ENCODE assay signal across 7 cellular contexts in the genomic region with DNA sequence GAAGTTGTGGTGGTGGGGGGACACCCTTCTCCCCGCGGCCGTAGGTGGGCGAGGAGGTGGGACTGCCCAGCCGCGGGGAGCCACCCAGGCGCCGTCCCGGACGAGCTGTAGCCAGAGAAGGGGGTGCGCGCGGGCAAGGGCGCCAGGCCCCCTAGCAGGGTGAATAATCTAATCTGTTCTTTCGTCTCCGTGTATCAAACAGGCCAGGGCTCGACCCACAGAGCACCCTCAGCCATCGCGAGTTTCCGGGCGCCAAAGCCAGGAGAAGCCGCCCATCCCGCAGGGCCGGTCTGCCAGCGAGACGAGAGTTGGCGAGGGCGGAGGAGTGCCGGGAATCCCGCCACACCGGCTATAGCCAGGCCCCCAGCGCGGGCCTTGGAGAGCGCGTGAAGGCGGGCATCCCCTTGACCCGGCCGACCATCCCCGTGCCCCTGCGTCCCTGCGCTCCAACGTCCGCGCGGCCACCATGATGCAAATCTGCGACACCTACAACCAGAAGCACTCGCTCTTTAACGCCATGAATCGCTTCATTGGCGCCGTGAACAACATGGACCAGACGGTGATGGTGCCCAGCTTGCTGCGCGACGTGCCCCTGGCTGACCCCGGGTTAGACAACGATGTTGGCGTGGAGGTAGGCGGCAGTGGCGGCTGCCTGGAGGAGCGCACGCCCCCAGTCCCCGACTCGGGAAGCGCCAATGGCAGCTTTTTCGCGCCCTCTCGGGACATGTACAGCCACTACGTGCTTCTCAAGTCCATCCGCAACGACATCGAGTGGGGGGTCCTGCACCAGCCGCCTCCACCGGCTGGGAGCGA. TPM values are rescaled to one million over a fixed set of nuclear protein-coding genes. Genes with fewer than 3 reads are reported as not detected.
A peak's percentile ranks its signal among the peaks of the same experiment; 100 is the strongest.
DNase-seq lines count a peak whose midpoint lies in the region; FAIRE-seq and TF ChIP-seq lines count a peak whose summit lies in the region.

No MANE protein-coding gene starts in this region.

- TF ChIP-seq CTCF in H1 (IDR thresholded peaks at IDR 0.05; ENCODE audit: control extremely low read depth in 1 of 3, insufficient read depth in 1 of 3, low read depth in 1 of 3, low read length in 3 of 3): no peak

- H2BK15ac ChIP-seq in H1 (ENCODE audit: low read length): no peak overlapping the region

- H3K14ac ChIP-seq in H1 (ENCODE audit: insufficient read length): peak overlapping the region; percentile 17

- POLR2A ChIA-PET in H1 (lab: Charles Lee; ENCODE audit: partially characterized antibody): interaction anchor here (0.7 to 5.8 kb wide), 15 partner anchors 11 to 367 kb away, joined by 3 to 64 read pairs (median 4); no protein-coding TSS in a partner anchor

- in situ Hi-C loops in GM18951 (cut with MboI; ENCODE audit: low sequenced_read_pairs, unreplicated experiment): no loop called here

- H4K8ac ChIP-seq in H1 (ENCODE audit: extremely low read depth, insufficient read depth, low read length): peak overlapping the region; percentile 89

- H3K27me3 ChIP-seq in H1 (replicated peaks in 1 of 4; ENCODE audit: control insufficient read depth in 3 of 4, extremely low read depth in 1 of 4, insufficient read depth in 3 of 4, low read length in 3 of 4) (no peaks in the 10 kb centered on the region), mucosa of rectum (ENCODE audit: control insufficient read depth in 2 of 2, insufficient read depth in 2 of 2, low read length in 2 of 2) (peaks cover 0 to 3% of the 10 kb centered on the region in 2 donors), thymus (ENCODE audit: control insufficient read depth, insufficient read depth) (no peaks in the 10 kb centered on the region)

- H4K20me1 ChIP-seq in H1 (replicated peaks in 1 of 2; ENCODE audit: control insufficient read depth in 1 of 2, insufficient read depth in 2 of 2, low read length in 2 of 2): no peaks in the 10 kb centered on the region

- TF ChIP-seq EP300 in H1 (IDR thresholded peaks at IDR 0.05; ENCODE audit: borderline replicate concordance in 1 of 2, low read depth in 2 of 2, low read length in 2 of 2): no peak

- H4K5ac ChIP-seq in H1 (ENCODE audit: insufficient read length, low read depth, low read length): peak overlapping the region; percentile 89

- H3K79me1 ChIP-seq in H1 (ENCODE audit: low read depth, low read length): no peaks in the 10 kb centered on the region

- WGBS in H1 (ENCODE audit: extremely low coverage in 1 of 2, insufficient coverage in 1 of 2, insufficient read length in 1 of 2, insufficient replicate concordance in 2 of 2, low coverage in 1 of 2, low lambda C conversion rate in 2 of 2, missing lambda C conversion rate in 1 of 2), 2 experiments: 4% methylated on average over 34 of the region's 75 CpGs; no CpG with 5 or more reads in 1 of the 2 experiments
- under 1% methylated on average over 75 of the region's 75 CpGs for WGBS in thymus

- peak overlapping the region; percentile 76 to 83 for H3K4me2 ChIP-seq in H1 (ENCODE audit: insufficient read depth in 1 of 2, low read depth in 2 of 2, low read length in 2 of 2)

- H2AK5ac ChIP-seq in H1 (ENCODE audit: low read depth, low read length): peak overlapping the region; percentile 75; the same call in 1 of the 2 replicates

- H3K9ac ChIP-seq in H1 (replicated peaks in 1 of 4; ENCODE audit: extremely low read depth in 1 of 4, low read depth in 3 of 4, low read length in 3 of 4): peak overlapping the region; percentile 79 to 97 (median 83)
- peak overlapping the region; percentile 88 to 92 for H3K9ac ChIP-seq in mucosa of rectum (ENCODE audit: low read depth in 1 of 2, low read length in 2 of 2)

- peak overlapping the region; percentile 96 for H3K4ac ChIP-seq in H1 (replicated peaks; ENCODE audit: insufficient read length, low read depth, low read length)

- H3K27ac ChIP-seq in H1 (ENCODE audit: low read depth, low read length) (peak overlapping the region; percentile 86), mucosa of rectum (ENCODE audit: low read depth in 2 of 2, low read length in 2 of 2) (peak overlapping the region; percentile 92 to 93), thymus (ENCODE audit: low read depth) (peak overlapping the region; percentile 86)

- peaks cover 5 to 44% of the 10 kb centered on the region in 2 experiments; a peak in 3 of 4 replicates for H3K79me2 ChIP-seq in H1 (ENCODE audit: control insufficient read depth in 1 of 2, insufficient read depth in 2 of 2, low read length in 2 of 2)

- H3K4me3 ChIP-seq in H1 (ENCODE audit: extremely low read depth in 1 of 4, insufficient read depth in 2 of 4, low read depth in 3 of 4, low read length in 4 of 4): peak overlapping the region; percentile 74 to 95 (median 88)
- peak overlapping the region; percentile 68 to 82 for H3K4me3 ChIP-seq in mucosa of rectum (ENCODE audit: low read length in 2 of 2)
- H3K4me3 ChIP-seq in thymus (ENCODE audit: low read length): peak overlapping the region; percentile 58

- H2AFZ ChIP-seq in H1 (ENCODE audit: low read length): no peak overlapping the region

- peaks cover 3% of the 10 kb centered on the region; the same call in 1 of the 2 replicates for H3K23me2 ChIP-seq in H1 (ENCODE audit: low read depth, low read length)

- H2BK12ac ChIP-seq in H1 (ENCODE audit: low read depth, low read length): peak overlapping the region; percentile 9; the same call in 1 of the 2 replicates

- DNase-seq in HT-29 (ENCODE audit: low spot score) (peak; percentile 20), H1 (ENCODE audit: low read depth in 1 of 2, low spot score in 2 of 2) (peak in 1 of 2 experiments; percentile 45), NCI-H446 treated with DMSO at 0.1 percent for 48 hours (lab: John Stamatoyannopoulos, UW) (no peak)
- peak; percentile 52 for DNase-seq in activated CD4-positive, alpha-beta T cell treated with anti-CD3 and anti-CD28 coated beads for 48 hours

- no peak for FAIRE-seq in H1 (lab: Jason Lieb, UNC)

- H2BK20ac ChIP-seq in H1 (ENCODE audit: low read length): no peak overlapping the region

- peaks cover 0 to 34% (median 6%) of the 10 kb centered on the region in 4 experiments; a peak in 3 of 8 replicates for H3K36me3 ChIP-seq in H1 (ENCODE audit: control insufficient read depth in 2 of 4, insufficient read depth in 4 of 4, low read length in 3 of 4)
- H3K36me3 ChIP-seq in mucosa of rectum (ENCODE audit: control insufficient read depth in 2 of 2, insufficient read depth in 2 of 2, low read length in 2 of 2): no peaks in the 10 kb centered on the region
- H3K36me3 ChIP-seq in thymus (ENCODE audit: control insufficient read depth, insufficient read depth): no peaks in the 10 kb centered on the region

- H3K56ac ChIP-seq in H1 (replicated peaks; ENCODE audit: insufficient read length, low read depth, low read length): peak overlapping the region; percentile 97

- peak overlapping the region; percentile 26 for H3K18ac ChIP-seq in H1 (ENCODE audit: extremely low read depth, low read length)

- no peak overlapping the region for H3K23ac ChIP-seq in H1 (ENCODE audit: insufficient read length)

- CTCF ChIA-PET in H1 (lab: Charles Lee; ENCODE audit: partially characterized antibody): no interaction called here

- no peak for TF ChIP-seq RAD21 in H1 (IDR thresholded peaks at IDR 0.05 in 1 of 2, conservative IDR thresholded peaks at IDR 0.05 in 1 of 2; ENCODE audit: low read depth in 2 of 2, low read length in 2 of 2)

- peaks cover 0 to 3% (median 0%) of the 10 kb centered on the region in 4 experiments; a peak in 2 of 7 replicates for H3K4me1 ChIP-seq in H1 (replicated peaks in 1 of 4; ENCODE audit: control insufficient read depth in 3 of 4, insufficient read depth in 4 of 4, low read length in 3 of 4)
- H3K4me1 ChIP-seq in mucosa of rectum (ENCODE audit: control insufficient read depth in 2 of 2, insufficient read depth in 2 of 2, low read length in 2 of 2): peaks cover 6 to 7% of the 10 kb centered on the region in 2 donors
- peaks cover 2% of the 10 kb centered on the region for H3K4me1 ChIP-seq in thymus (ENCODE audit: control insufficient read depth, insufficient read depth, low read length)

- peak overlapping the region; percentile 89 for H2BK5ac ChIP-seq in H1 (ENCODE audit: low read depth, low read length)

- TF ChIP-seq POLR2A in GM18951 (IDR thresholded peaks at IDR 0.05; ENCODE audit: extremely low read depth, insufficient read depth, insufficient read length): peak; percentile 23
- peak in 1 of 2 experiments; percentile 29; a peak in 2 of 3 replicates for TF ChIP-seq POLR2A in H1 (IDR thresholded peaks at IDR 0.05; ENCODE audit: control extremely low read depth in 1 of 2, low read depth in 2 of 2, low read length in 2 of 2)

- peak overlapping the region; percentile 74 for H4K91ac ChIP-seq in H1 (replicated peaks; ENCODE audit: insufficient read length, low read length)

- H3K9me3 ChIP-seq in H1 (ENCODE audit: insufficient read depth in 2 of 2, low read depth in 1 of 2, low read length in 1 of 2) (no peaks in the 10 kb centered on the region), mucosa of rectum (ENCODE audit: control insufficient read depth in 2 of 2, low read length in 2 of 2) (no peaks in the 10 kb centered on the region), thymus (ENCODE audit: control insufficient read depth) (no peaks in the 10 kb centered on the region)

- no peak overlapping the region for H2BK120ac ChIP-seq in H1 (replicated peaks; ENCODE audit: low read depth, low read length)

TF ChIP-seq in H1, 55 proteins besides CTCF, POLR2A, EP300 and RAD21 (continues in another document):
- TF ChIP-seq TAF1 (IDR thresholded peaks at IDR 0.05; ENCODE audit: low read depth, low read length) (no peak), GABPA (IDR thresholded peaks at IDR 0.05; ENCODE audit: borderline replicate concordance, insufficient read depth, low read length) (no peak), CTBP2 (IDR thresholded peaks at IDR 0.05; ENCODE audit: borderline replicate concordance, insufficient read depth, insufficient read length, low read length) (no peak), RFX5 (IDR thresholded peaks at IDR 0.05; ENCODE audit: borderline replicate concordance, low read depth, low read length) (no peak), BRCA1 (IDR thresholded peaks at IDR 0.05; ENCODE audit: low read depth, low read length) (no peak), TAF7 (optimal IDR thresholded peaks at IDR 0.05; ENCODE audit: borderline replicate concordance, low read depth, low read length) (peak; percentile 76), CEBPB (IDR thresholded peaks at IDR 0.05; ENCODE audit: low read depth, low read length) (no peak)

RNA-seq across cellular contexts. Expression of a gene that starts 3.4 kb away (rescaled TPM):
- total RNA-seq in HT-29 (2014; rRNA removed; shearing (Covaris generic)): 59.2 and 66.5 TPM in 2 replicates
- 118 and 126 TPM in 2 replicates for total RNA-seq in H1 (2021; fragmentation: NEBNext Ultra II Directional; extraction: Animal tissue kit (Norgen Biotek cat#: 25700))
- polyA plus RNA-seq in H1 (2011; rRNA removed): 128 and 209 TPM in 2 replicates
- 153 TPM for polyA plus RNA-seq in H1 (2011; cell fraction: cytosol; rRNA removed)
- 105 TPM for polyA plus RNA-seq in H1 (2011; cell fraction: nucleus; rRNA removed)
- 98.1 to 109 TPM (median 106 TPM) in 4 replicates for polyA plus RNA-seq in H1 (2012, experiment 1 of 2)
- 112 TPM for polyA plus RNA-seq in H1 (2012, experiment 2 of 2)
- polyA plus RNA-seq in H1 (2013, experiment 1 of 2): 60.9 TPM
- 58.2 TPM for polyA plus RNA-seq in H1 (2013, experiment 2 of 2)
- 29.2 and 30.6 TPM in 2 replicates for polyA minus RNA-seq in H1 (2011; rRNA and poly(A)+ RNA removed)
- polyA minus RNA-seq in H1 (2011; cell fraction: cytosol; rRNA and poly(A)+ RNA removed): 77.7 TPM
- polyA minus RNA-seq in H1 (2011; cell fraction: nucleus; rRNA and poly(A)+ RNA removed): 58.2 TPM
- 22.3 TPM for polyA plus RNA-seq in thymus
